In genomic region chr9:123267481-123268239, GRCh38 we compare ENCODE assay signal across 8 cellular contexts. TPM values are rescaled to one million over a fixed set of nuclear protein-coding genes. Genes with fewer than 3 reads are reported as not detected.
DNase-seq lines count a peak whose midpoint lies in the region; ATAC-seq, FAIRE-seq and TF ChIP-seq lines count a peak whose summit lies in the region.

No MANE protein-coding gene starts in this region.

- in situ Hi-C loops in transverse colon (cut with MboI; ENCODE audit: low pct_ligation_motif_present in 1 of 4, low pct_unique_long_range_greater_than_20kb in 1 of 4, low sequenced_read_pairs in 3 of 4), result no loop called here

- H2BK12ac ChIP-seq in mesenchymal stem cell (ENCODE audit: low read length in 2 of 2), result no peak overlapping the region

- ATAC-seq in GM21515 (IDR thresholded peaks at IDR 0.05; ENCODE audit: unreplicated experiment) (peak; percentile 3), GM19023 (IDR thresholded peaks at IDR 0.05; ENCODE audit: unreplicated experiment) (no peak)

- peaks cover 15% of the 10 kb centered on the region for H3K79me1 ChIP-seq in mesenchymal stem cell (replicated peaks; ENCODE audit: low read length, poor library complexity, severe bottlenecking)

- peak overlapping the region; percentile 38 for H2BK15ac ChIP-seq in mesenchymal stem cell (ENCODE audit: low read depth, poor library complexity, severe bottlenecking)

- TF ChIP-seq POLR2A in Peyer's patch (IDR thresholded peaks at IDR 0.05) (no peak), transverse colon (IDR thresholded peaks at IDR 0.05) (no peak)

- no peaks in the 10 kb centered on the region for H3K4me1 ChIP-seq in ACC112 (ENCODE audit: control insufficient read depth, insufficient read depth, low read length, unreplicated experiment)
- peaks cover 0 to 21% (median under 1%) of the 10 kb centered on the region in 4 donors for H3K4me1 ChIP-seq in Peyer's patch
- H3K4me1 ChIP-seq in mesenchymal stem cell (ENCODE audit: control insufficient read depth, insufficient read depth, low read depth, low read length), result peaks cover 16% of the 10 kb centered on the region
- peaks cover 10 to 36% (median 26%) of the 10 kb centered on the region in 4 donors for H3K4me1 ChIP-seq in transverse colon

- no peak overlapping the region for H3K4ac ChIP-seq in mesenchymal stem cell (ENCODE audit: low read depth in 1 of 2, low read length in 2 of 2)

- no peak overlapping the region for H4K91ac ChIP-seq in mesenchymal stem cell (ENCODE audit: low read length)

- peak; percentile 34 to 56 (median 50) for DNase-seq in Peyer's patch
- DNase-seq in bronchial epithelial cell (ENCODE audit: low read depth), result no peak
- DNase-seq in mesenchymal stem cell, result no peak
- DNase-seq in transverse colon, result peak; percentile 33
- no peak for DNase-seq in epidermal melanocyte (ENCODE audit: insufficient read length, low spot score)

- peaks cover 65% of the 10 kb centered on the region for H3K27me3 ChIP-seq in ACC112 (ENCODE audit: insufficient read depth, low read length)
- no peaks in the 10 kb centered on the region for H3K27me3 ChIP-seq in Peyer's patch
- no peaks in the 10 kb centered on the region for H3K27me3 ChIP-seq in bronchial epithelial cell (ENCODE audit: control insufficient read depth, insufficient read depth, low read length)
- peaks cover 12 to 29% of the 10 kb centered on the region in 2 experiments for H3K27me3 ChIP-seq in mesenchymal stem cell (ENCODE audit: control insufficient read depth in 1 of 2, insufficient read depth in 1 of 2, low read length in 2 of 2)
- no peaks in the 10 kb centered on the region for H3K27me3 ChIP-seq in transverse colon

- no peaks in the 10 kb centered on the region for H3K9me3 ChIP-seq in Peyer's patch
- no peaks in the 10 kb centered on the region for H3K9me3 ChIP-seq in mesenchymal stem cell (ENCODE audit: control insufficient read depth, low read length)
- H3K9me3 ChIP-seq in transverse colon, result no peaks in the 10 kb centered on the region

- no peak overlapping the region for H2AFZ ChIP-seq in ACC112 (ENCODE audit: low read length, unreplicated experiment)
- peak overlapping the region; percentile 68 for H2AFZ ChIP-seq in mesenchymal stem cell (ENCODE audit: low read depth, low read length)

- no peak overlapping the region for H3K23ac ChIP-seq in mesenchymal stem cell (ENCODE audit: low read length in 2 of 2)

- FAIRE-seq in bronchial epithelial cell (lab: Jason Lieb, UNC), result no peak

- no peak for TF ChIP-seq EP300 in transverse colon (IDR thresholded peaks at IDR 0.05; ENCODE audit: low read depth)

- no peaks in the 10 kb centered on the region for H3K79me2 ChIP-seq in ACC112 (ENCODE audit: control insufficient read depth, insufficient read depth, low read length, unreplicated experiment)

- peak overlapping the region; percentile 84 for H3K4me2 ChIP-seq in mesenchymal stem cell (ENCODE audit: low read length, poor library complexity, severe bottlenecking)

- H3K4me3 ChIP-seq in ACC112 (ENCODE audit: low read depth, low read length) (peak overlapping the region; percentile 88), Peyer's patch (peak overlapping the region; percentile 75 to 99 (median 82)), bronchial epithelial cell (ENCODE audit: low read depth, low read length) (peak overlapping the region; percentile 73), mesenchymal stem cell (ENCODE audit: insufficient read depth in 1 of 2, low read depth in 1 of 2, low read length in 2 of 2) (peak overlapping the region; percentile 73 to 94), transverse colon (peak overlapping the region; percentile 74 to 94 (median 90))

- peak overlapping the region in 1 of 2 experiments; percentile 76 for H3K18ac ChIP-seq in mesenchymal stem cell (ENCODE audit: low read depth in 1 of 2, low read length in 2 of 2)

- peak overlapping the region; percentile 72 for H3K9ac ChIP-seq in mesenchymal stem cell (ENCODE audit: low read length)

- H3K27ac ChIP-seq in ACC112 (ENCODE audit: low read depth, low read length), result no peak overlapping the region
- H3K27ac ChIP-seq in Peyer's patch, result peak overlapping the region; percentile 76 to 93 (median 86)
- H3K27ac ChIP-seq in mesenchymal stem cell (ENCODE audit: low read length, poor library complexity, severe bottlenecking), result no peak overlapping the region
- peak overlapping the region; percentile 78 to 89 (median 84) for H3K27ac ChIP-seq in transverse colon

- H2BK5ac ChIP-seq in mesenchymal stem cell (ENCODE audit: low read depth, low read length, poor library complexity, severe bottlenecking), result no peak overlapping the region

- H2AK5ac ChIP-seq in mesenchymal stem cell (ENCODE audit: low read length, severe bottlenecking), result no peak overlapping the region

- H3K36me3 ChIP-seq in ACC112 (ENCODE audit: insufficient read depth, low read length) (no peaks in the 10 kb centered on the region), Peyer's patch (no peaks in the 10 kb centered on the region), bronchial epithelial cell (ENCODE audit: control insufficient read depth, insufficient read depth, low read length) (no peaks in the 10 kb centered on the region), mesenchymal stem cell (ENCODE audit: control insufficient read depth in 1 of 2, insufficient read depth in 2 of 2, low read depth in 1 of 2, low read length in 2 of 2) (no peaks in the 10 kb centered on the region), transverse colon (no peaks in the 10 kb centered on the region)

- TF ChIP-seq CTCF in Peyer's patch (IDR thresholded peaks at IDR 0.05) (no peak), bronchial epithelial cell (IDR thresholded peaks at IDR 0.05; ENCODE audit: insufficient read depth, low read length, severe bottlenecking) (no peak), transverse colon (IDR thresholded peaks at IDR 0.05) (no peak)

- intact Hi-C loops in transverse colon (cut with DNase I; ENCODE audit: low total_unique reads), result loop anchor here (10.0 kb wide), 1 partner anchor 77 kb away; no protein-coding TSS in a partner anchor

- no peak overlapping the region for H3K14ac ChIP-seq in mesenchymal stem cell (ENCODE audit: low read length in 2 of 2)

- H2BK120ac ChIP-seq in mesenchymal stem cell (ENCODE audit: low read depth, low read length), result no peak overlapping the region

- peak overlapping the region; percentile 53 for H4K8ac ChIP-seq in mesenchymal stem cell (ENCODE audit: low read length)

- 3% methylated on average over 34 of the region's 43 CpGs for WGBS in mesenchymal stem cell
- WGBS in transverse colon (ENCODE audit: low coverage in 1 of 2), 2 donors, result 0 to 3% methylated on average over 2 to 39 of the region's 43 CpGs

RNA-seq across cellular contexts. Expression of gene STRBP, which starts 0.7 kb away (rescaled TPM):
- total RNA-seq in Peyer's patch (10 to 100 TPM; 20.8 to 49.9 (median 37.4) TPM), bronchial epithelial cell (15.0 and 21.6 TPM in 2 replicates), transverse colon (10 to 100 TPM; 19.1 to 50.3 (median 43.2) TPM)
- polyA plus RNA-seq in mesenchymal stem cell (2013, experiment 1 of 2), result 4.3 TPM
- 3.1 TPM for polyA plus RNA-seq in mesenchymal stem cell (2013, experiment 2 of 2)

Comparison
In these comparisons a context has a peak if more than half of its experiments do, and no peak if none do; other contexts are left out.
1. H3K27ac ChIP-seq: peak in Peyer's patch (4 of 4) and transverse colon (4 of 4); none in ACC112 (single experiment) and mesenchymal stem cell (single experiment).
2. DNase-seq: peak in Peyer's patch (3 of 3) and transverse colon (single experiment); none in bronchial epithelial cell (single experiment), mesenchymal stem cell (single experiment) and epidermal melanocyte (single experiment).
3. Peak in every context shown above with its lines, with median percentiles within 50 percentile points of each other: H3K4me3 ChIP-seq.